12 cellular contexts compared by ENCODE assay signal in the genomic region with DNA sequence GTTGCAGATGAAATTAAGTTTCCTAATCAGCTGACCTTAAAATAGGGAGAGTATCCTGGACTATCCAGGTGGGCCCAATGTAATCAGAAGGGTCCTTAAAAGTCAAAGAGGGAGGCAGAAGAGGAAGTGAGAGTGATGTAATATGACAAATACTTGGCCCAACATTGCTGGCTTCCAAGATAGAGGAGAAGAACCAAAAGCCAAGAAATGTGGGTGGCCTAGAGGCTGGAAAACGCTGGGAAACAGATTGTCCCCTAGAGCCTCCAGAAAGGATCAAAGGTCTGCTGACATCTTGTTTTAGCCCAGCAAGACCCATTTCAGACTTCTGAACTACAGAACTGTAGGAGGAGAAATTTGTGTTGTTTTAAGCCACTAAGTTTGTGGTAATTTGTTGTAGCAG.
"Had no signal": no experiment of that assay in that cellular context is flagged by ENCODE, and none has a peak within 500 bp of the region (broad histone marks: within the 10 kb centered on the region; RNA-seq: fewer than 3 reads in every experiment).

No MANE protein-coding gene starts in this region.

- DNase-seq: effector memory CD4-positive, alpha-beta T cell; gastrocnemius medialis; islet precursor cell; naive thymus-derived CD4-positive, alpha-beta T cell; posterior cingulate gyrus; stimulated activated CD4-positive, alpha-beta T cell treated with anti-CD3 and anti-CD28 coated beads, Interleukin-2, amount 100 ng/mL, for 48 hours; stimulated activated naive CD4-positive, alpha-beta T cell treated with Interleukin-2 at 50 U/mL for 16 hours; trophoblast cell had no signal

- H3K4me3 Mint-ChIP-seq: naive thymus-derived CD4-positive, alpha-beta T cell; neural crest cell had no signal

- H3K36me3 ChIP-seq: esophagus muscularis mucosa, gastrocnemius medialis had no signal

- ATAC-seq: gastrocnemius medialis; naive thymus-derived CD4-positive, alpha-beta T cell had no signal

- H3K9me3 ChIP-seq: esophagus muscularis mucosa, gastrocnemius medialis had no signal

- H3K27me3 ChIP-seq: esophagus muscularis mucosa, gastrocnemius medialis had no signal

- H3K27ac ChIP-seq: epithelial cell of prostate, esophagus muscularis mucosa, gastrocnemius medialis had no signal

- H3K27me3 Mint-ChIP-seq: naive thymus-derived CD4-positive, alpha-beta T cell had no signal

- H3K4me1 ChIP-seq: gastrocnemius medialis had no signal

- H3K4me3 ChIP-seq: esophagus muscularis mucosa, gastrocnemius medialis, smooth muscle cell had no signal

- H3K4me2 ChIP-seq: smooth muscle cell had no signal
